In the genomic region with DNA sequence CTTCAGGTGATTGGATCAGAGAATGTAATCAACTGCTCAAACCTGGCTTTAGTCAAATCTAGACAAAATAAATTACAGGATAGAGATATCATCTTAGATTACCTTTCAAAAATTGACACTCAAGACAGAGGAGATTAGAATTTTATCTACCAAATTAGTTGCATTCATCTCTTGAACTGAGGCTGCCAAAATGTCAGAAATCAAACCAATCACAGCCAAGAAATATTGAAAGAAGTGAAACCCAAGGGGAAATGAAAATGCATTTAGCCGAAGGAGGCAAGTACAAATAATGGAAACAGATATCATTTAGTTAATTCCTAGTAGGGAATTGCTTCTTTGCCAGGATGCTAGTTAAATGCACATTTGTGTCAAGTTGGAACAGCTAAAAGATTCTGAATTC, we compare ENCODE assay signal across 31 cellular contexts.
DNase-seq lines count a peak whose midpoint lies in the region; ATAC-seq and TF ChIP-seq lines count a peak whose summit lies in the region.
"Had no signal": no experiment of that assay in that cellular context is flagged by ENCODE, and none has a peak within 500 bp of the region (broad histone marks: within the 10 kb centered on the region; RNA-seq: fewer than 3 reads in every experiment).

No MANE protein-coding gene starts in this region.

- no peak for ATAC-seq in natural killer cell
- ATAC-seq: A549; CD8-positive, alpha-beta T cell had no signal

- H3K9me3 ChIP-seq in neural cell (ENCODE audit: low read length) = no peaks in the 10 kb centered on the region
- H3K9me3 ChIP-seq: A549; BE2C; BLaER1; BLaER1 treated with 17β-estradiol and CSF1 and Interleukin-3, amounts not matched to agents 10 nM and 100 nM; Caco-2 had no signal

- no peak overlapping the region for H2AFZ ChIP-seq in neural cell (ENCODE audit: low read depth, low read length)

- H3K4me1 Mint-ChIP-seq in natural killer cell = no peaks in the 10 kb centered on the region
- H3K4me1 Mint-ChIP-seq: B cell; CD14-positive monocyte; CD4-positive, alpha-beta memory T cell; CD4-positive, CD25-positive, alpha-beta regulatory T cell; CD8-positive, alpha-beta memory T cell had no signal

- no peaks in the 10 kb centered on the region for H3F3A ChIP-seq in neural cell (ENCODE audit: insufficient read depth, low read length, poor library complexity, severe bottlenecking)

- no peaks in the 10 kb centered on the region for H3K79me2 ChIP-seq in neural cell (replicated peaks; ENCODE audit: insufficient read depth, low read length)

- TF ChIP-seq EP300 in neural cell (conservative IDR thresholded peaks at IDR 0.05; ENCODE audit: poor library complexity, severe bottlenecking) = peak; percentile 82

- peaks cover 10 to 11% of the 10 kb centered on the region in 2 donors for H3K9me3 Mint-ChIP-seq in natural killer cell

- TF ChIP-seq CTCF in neural cell (IDR thresholded peaks at IDR 0.05; ENCODE audit: poor library complexity, severe bottlenecking) (no peak), natural killer cell (IDR thresholded peaks at IDR 0.05) (no peak)

- no peaks in the 10 kb centered on the region for H3K36me3 ChIP-seq in neural cell (ENCODE audit: insufficient read depth, low read length)
- H3K36me3 ChIP-seq: BE2C; BLaER1; BLaER1 treated with 17β-estradiol and CSF1 and Interleukin-3, amounts not matched to agents 10 nM and 100 nM had no signal

- TF ChIP-seq RAD21 in neural cell (conservative IDR thresholded peaks at IDR 0.05) = no peak

- no peaks in the 10 kb centered on the region for H4K20me1 ChIP-seq in neural cell (ENCODE audit: insufficient read depth)
- H4K20me1 ChIP-seq: BLaER1; BLaER1 treated with 17β-estradiol and CSF1 and Interleukin-3, amounts not matched to agents 10 nM and 100 nM had no signal

- H3K4me3 ChIP-seq in neural cell (ENCODE audit: low read length) = no peak overlapping the region
- H3K4me3 ChIP-seq: A549; BLaER1; BLaER1 treated with 17β-estradiol and CSF1 and Interleukin-3, amounts not matched to agents 10 nM and 100 nM had no signal

- no peak overlapping the region for H3K27ac Mint-ChIP-seq in natural killer cell
- H3K27ac Mint-ChIP-seq: B cell; CD14-positive monocyte; CD4-positive, alpha-beta memory T cell; CD4-positive, alpha-beta T cell; CD8-positive, alpha-beta memory T cell; CD8-positive, alpha-beta T cell had no signal

- H3K27me3 Mint-ChIP-seq in natural killer cell (ENCODE audit: low read depth in 2 of 2) = no peaks in the 10 kb centered on the region
- H3K27me3 Mint-ChIP-seq: B cell; CD4-positive, alpha-beta memory T cell; CD4-positive, alpha-beta T cell; CD4-positive, CD25-positive, alpha-beta regulatory T cell; CD8-positive, alpha-beta memory T cell had no signal

- intact Hi-C loops in natural killer cell (cut with micrococcal nuclease) = no loop called here

- DNase-seq in NCI-H446 treated with DMSO at 0.1 percent for 48 hours (lab: John Stamatoyannopoulos, UW) (peak; percentile 17), NCI-H446 (lab: John Stamatoyannopoulos, UW) (no peak), natural killer cell (no peak)
- DNase-seq: 8988T; ACHN; AML-193; BE2C; C1 segment of cervical spinal cord; Caco-2; Calu3; CD4-positive, alpha-beta memory T cell; CD4-positive, alpha-beta T cell; CD4-positive, CD25-positive, alpha-beta regulatory T cell; CD8-positive, alpha-beta memory T cell; CD8-positive, alpha-beta T cell; COR-L47; DMS 273 treated with DMSO at 0.1 percent for 48 hours; DMS153; DMS53; DMS79; DMS79 treated with DMSO at 0.1 percent for 48 hours; DND-41; EL had no signal

- no peak overlapping the region for H3K4me3 Mint-ChIP-seq in natural killer cell
- H3K4me3 Mint-ChIP-seq: B cell; CD14-positive monocyte; CD4-positive, alpha-beta memory T cell; CD4-positive, alpha-beta T cell; CD4-positive, CD25-positive, alpha-beta regulatory T cell; CD8-positive, alpha-beta memory T cell; CD8-positive, alpha-beta T cell had no signal

- no peak overlapping the region for H3K9ac ChIP-seq in neural cell (ENCODE audit: low read length)
- H3K9ac ChIP-seq: BLaER1; BLaER1 treated with 17β-estradiol and CSF1 and Interleukin-3, amounts not matched to agents 10 nM and 100 nM had no signal

- H3K27ac ChIP-seq in neural cell (ENCODE audit: low read length) = peak overlapping the region; percentile 10
- H3K27ac ChIP-seq: 22Rv1; A549; BLaER1; BLaER1 treated with 17β-estradiol and CSF1 and Interleukin-3, amounts not matched to agents 10 nM and 100 nM; C4-2B had no signal

- no peaks in the 10 kb centered on the region for H3K36me3 Mint-ChIP-seq in natural killer cell
- H3K36me3 Mint-ChIP-seq: CD14-positive monocyte; CD4-positive, alpha-beta memory T cell; CD4-positive, CD25-positive, alpha-beta regulatory T cell; CD8-positive, alpha-beta memory T cell; CD8-positive, alpha-beta T cell had no signal

- H3K4me2 ChIP-seq in neural cell (ENCODE audit: low read length) = no peak overlapping the region
- H3K4me2 ChIP-seq: A549; BLaER1; BLaER1 treated with 17β-estradiol and CSF1 and Interleukin-3, amounts not matched to agents 10 nM and 100 nM had no signal

- no peaks in the 10 kb centered on the region for H3K9me2 ChIP-seq in neural cell (ENCODE audit: insufficient read depth, low read length)

- no peaks in the 10 kb centered on the region for H3K27me3 ChIP-seq in neural cell (ENCODE audit: insufficient read depth, low read depth, low read length)
- H3K27me3 ChIP-seq: BE2C; BLaER1; BLaER1 treated with 17β-estradiol and CSF1 and Interleukin-3, amounts not matched to agents 10 nM and 100 nM had no signal

TF ChIP-seq in neural cell, 6 proteins besides CTCF, POLR2A, EP300 and RAD21:
- TF ChIP-seq TAF1 (IDR thresholded peaks at IDR 0.05; ENCODE audit: low read depth) (no peak), POLR2AphosphoS5 (IDR thresholded peaks at IDR 0.05) (peak; percentile 67), REST (IDR thresholded peaks at IDR 0.05; ENCODE audit: borderline replicate concordance) (peak; percentile 25)
